ENCODE assay signal across 9 cellular contexts in genomic region chrX:70456256-70456655, GRCh38. TPM values are rescaled to one million over a fixed set of nuclear protein-coding genes. Genes with fewer than 3 reads are reported as not detected.
DNase-seq lines count a peak whose midpoint lies in the region; ATAC-seq and FAIRE-seq lines count a peak whose summit lies in the region.
"Had no signal": no experiment of that assay in that cellular context is flagged by ENCODE, and none has a peak within 500 bp of the region (broad histone marks: within the 10 kb centered on the region; RNA-seq: fewer than 3 reads in every experiment).

No MANE protein-coding gene starts in this region.

- DNase-seq in NT2/D1 (ENCODE audit: low read depth, low spot score): no peak
- DNase-seq in epithelial cell of prostate (ENCODE audit: low read depth, low spot score): no peak
- no peak for DNase-seq in small intestine
- DNase-seq in NCI-H524 (lab: John Stamatoyannopoulos, UW): no peak

- H3K9me3 ChIP-seq in NT2/D1 (ENCODE audit: insufficient read depth, low read length): no peaks in the 10 kb centered on the region
- H3K9me3 ChIP-seq in small intestine (ENCODE audit: control insufficient read depth, low read depth): no peaks in the 10 kb centered on the region
- H3K9me3 ChIP-seq: left lung had no signal

- peaks cover 13% of the 10 kb centered on the region for H3K36me3 ChIP-seq in NT2/D1 (ENCODE audit: insufficient read depth, insufficient read length, low read length)
- H3K36me3 ChIP-seq in small intestine (ENCODE audit: control insufficient read depth in 2 of 2, insufficient read depth in 2 of 2, low read length in 2 of 2): no peaks in the 10 kb centered on the region
- H3K36me3 ChIP-seq: left lung had no signal

- H3K9ac ChIP-seq in NT2/D1 (ENCODE audit: insufficient read length, low read depth): peak overlapping the region; percentile 97

- peaks cover 8% of the 10 kb centered on the region for H3K27me3 ChIP-seq in NT2/D1 (ENCODE audit: insufficient read depth, insufficient read length)
- no peaks in the 10 kb centered on the region for H3K27me3 ChIP-seq in small intestine (ENCODE audit: control insufficient read depth in 2 of 2, insufficient read depth in 2 of 2, low read length in 2 of 2)

- H3K27ac ChIP-seq in epithelial cell of prostate (peak overlapping the region; percentile 56), small intestine (ENCODE audit: low read depth in 1 of 2, low read length in 1 of 2) (peak overlapping the region; percentile 95 to 97)

- 9 to 30% (median 13%) methylated on average over 2 of the region's 2 CpGs for WGBS in small intestine, 3 donors

- peak overlapping the region; percentile 87 for H3K4me3 ChIP-seq in NT2/D1 (ENCODE audit: insufficient read length, low read depth)
- peak overlapping the region in 1 of 2 donors; percentile 66 for H3K4me3 ChIP-seq in small intestine (ENCODE audit: low read depth in 1 of 2, low read length in 2 of 2)

- ATAC-seq in GM21423 (IDR thresholded peaks at IDR 0.05; ENCODE audit: unreplicated experiment) (peak; percentile 18), GM21526 (IDR thresholded peaks at IDR 0.05; ENCODE audit: low FRiP score, unreplicated experiment) (no peak), HG02798 (IDR thresholded peaks at IDR 0.05; ENCODE audit: poor library complexity, unreplicated experiment) (no peak), GM21515 (IDR thresholded peaks at IDR 0.05; ENCODE audit: unreplicated experiment) (no peak)

- no peak for FAIRE-seq in small intestine (lab: Jason Lieb, UNC)

- H3K4me1 ChIP-seq in NT2/D1 (ENCODE audit: insufficient read depth, insufficient read length): peaks cover 8% of the 10 kb centered on the region
- H3K4me1 ChIP-seq in small intestine (ENCODE audit: control insufficient read depth in 2 of 2, insufficient read depth in 1 of 2, low read depth in 1 of 2, low read length in 1 of 2): no peaks in the 10 kb centered on the region

RNA-seq across cellular contexts. Expression of gene DLG3, which starts 11.6 kb away (rescaled TPM):
- 10 to 100 TPM; 22.2 to 40.0 (median 27.6) TPM for polyA plus RNA-seq in small intestine

RNA-seq across cellular contexts. Expression of gene GDPD2, which starts 33.1 kb away (rescaled TPM):
- polyA plus RNA-seq in small intestine: 10 to 100 TPM in 2 of 3 donors, 1 to 10 TPM in 1; 2.6 to 26.4 (median 25.9) TPM
